In the genomic region with DNA sequence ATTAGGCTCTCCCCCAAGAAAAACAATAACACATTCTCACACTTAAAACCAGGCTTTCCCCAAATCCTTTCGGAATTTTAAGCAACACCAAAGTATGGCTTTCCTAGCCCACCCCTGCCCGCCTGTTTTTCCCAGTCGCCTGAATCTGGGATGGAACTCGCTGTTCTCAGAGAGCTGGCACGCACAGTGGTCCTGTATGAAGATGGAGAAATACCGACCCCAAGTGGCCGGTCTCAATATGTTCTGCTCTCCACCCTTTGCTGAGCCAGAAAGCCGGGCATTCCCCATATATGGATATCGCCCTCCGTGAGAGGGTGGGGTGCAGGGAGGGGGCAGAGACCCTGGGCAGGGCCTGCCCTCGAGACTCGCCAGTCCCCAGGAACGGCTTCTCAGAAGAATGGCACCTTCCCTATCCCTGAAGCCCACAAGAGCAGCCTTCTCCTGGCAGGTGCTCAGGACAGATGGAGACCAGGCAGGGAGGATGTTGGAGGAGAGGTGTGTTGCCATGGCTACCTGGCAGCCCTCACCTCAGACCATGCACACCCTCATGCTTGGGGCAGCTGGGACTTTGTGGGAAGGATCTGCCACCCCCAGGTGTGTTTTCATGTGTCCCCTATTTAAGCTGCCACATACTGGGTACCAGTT, we compare ENCODE assay signal across 8 cellular contexts. TPM values are rescaled to one million over a fixed set of nuclear protein-coding genes. Genes with fewer than 3 reads are reported as not detected.
A peak's percentile ranks its signal among the peaks of the same experiment; 100 is the strongest.
DNase-seq lines count a peak whose midpoint lies in the region; ATAC-seq, FAIRE-seq and TF ChIP-seq lines count a peak whose summit lies in the region.

No MANE protein-coding gene starts in this region.

- H3K4me1 Mint-ChIP-seq in progenitor cell of endocrine pancreas (ENCODE audit: low read depth) = peaks cover 10% of the 10 kb centered on the region

- ATAC-seq in heart right ventricle (peak in 6 of 8 donors; percentile 39 to 59 (median 42)), GM19023 (IDR thresholded peaks at IDR 0.05; ENCODE audit: unreplicated experiment) (no peak)

- no peak overlapping the region for H3K27ac ChIP-seq in 22Rv1
- no peak overlapping the region for H3K27ac ChIP-seq in heart right ventricle

- peaks cover 31% of the 10 kb centered on the region for H3K27me3 ChIP-seq in adipocyte (replicated peaks; ENCODE audit: control insufficient read depth, insufficient read depth, low read length)
- H3K27me3 ChIP-seq in heart right ventricle = no peaks in the 10 kb centered on the region

- no peak for TF ChIP-seq POLR2A in GM12891 (IDR thresholded peaks at IDR 0.05; ENCODE audit: low read depth, low read length)

- DNase-seq in GM12891 (ENCODE audit: insufficient read length, low spot score) = peak; percentile 41
- peak; percentile 18 for DNase-seq in NCI-H2227 treated with DMSO at 0.1 percent for 48 hours (lab: John Stamatoyannopoulos, UW)
- DNase-seq in adipocyte (ENCODE audit: low read depth) = peak; percentile 93
- DNase-seq in heart right ventricle = peak in 1 of 2 donors; percentile 69
- no peak for DNase-seq in progenitor cell of endocrine pancreas (ENCODE audit: low spot score, unreplicated experiment)
- DNase-seq in DMS79 treated with DMSO at 0.1 percent for 48 hours (lab: John Stamatoyannopoulos, UW) = no peak

- FAIRE-seq in GM12891 (lab: Jason Lieb, UNC) = peak; percentile 41

- H3K4me1 ChIP-seq in adipocyte (ENCODE audit: control insufficient read depth, insufficient read depth, low read length) (peaks cover 5% of the 10 kb centered on the region), heart right ventricle (peaks cover 0 to 18% (median 12%) of the 10 kb centered on the region in 9 donors)

- H3K27ac Mint-ChIP-seq in progenitor cell of endocrine pancreas = no peak overlapping the region

- no peak overlapping the region for H3K4me3 Mint-ChIP-seq in progenitor cell of endocrine pancreas (ENCODE audit: low read depth)

- H3K9me3 ChIP-seq in adipocyte (ENCODE audit: control insufficient read depth, low read length) (no peaks in the 10 kb centered on the region), heart right ventricle (no peaks in the 10 kb centered on the region)

- H3K36me3 ChIP-seq in adipocyte (ENCODE audit: control insufficient read depth, insufficient read depth, low read length, severe bottlenecking) (no peaks in the 10 kb centered on the region), heart right ventricle (no peaks in the 10 kb centered on the region)

- intact Hi-C loops in heart right ventricle (cut with DNase I) = loop anchor here in 3 of 10 donors (5.0 kb wide), 3 partner anchors 94 to 224 kb away; no protein-coding TSS in a partner anchor

- TF ChIP-seq CTCF in 22Rv1 (IDR thresholded peaks at IDR 0.05) = peak; percentile 50
- peak; percentile 36 to 74 (median 63) for TF ChIP-seq CTCF in heart right ventricle (IDR thresholded peaks at IDR 0.05)
- peak; percentile 65 for TF ChIP-seq CTCF in progenitor cell of endocrine pancreas (IDR thresholded peaks at IDR 0.05; ENCODE audit: unreplicated experiment)

- no peaks in the 10 kb centered on the region for H3K36me3 Mint-ChIP-seq in progenitor cell of endocrine pancreas (ENCODE audit: insufficient read depth)

- H3K9me3 Mint-ChIP-seq in progenitor cell of endocrine pancreas (ENCODE audit: low read depth) = no peaks in the 10 kb centered on the region

- H3K27me3 Mint-ChIP-seq in progenitor cell of endocrine pancreas = peaks cover 23% of the 10 kb centered on the region

- 8 to 10% methylated on average over 13 of the region's 13 CpGs for WGBS in heart right ventricle, 2 donors

- no peak overlapping the region for H3K9ac ChIP-seq in adipocyte (ENCODE audit: low read length)

- H3K4me3 ChIP-seq in adipocyte (ENCODE audit: low read length) = no peak overlapping the region
- no peak overlapping the region for H3K4me3 ChIP-seq in heart right ventricle

TF ChIP-seq in GM12891, 5 proteins besides CTCF, POLR2A, EP300 and RAD21:
- TF ChIP-seq POU2F2 (IDR thresholded peaks at IDR 0.05; ENCODE audit: low read depth, low read length) (no peak), TAF1 (IDR thresholded peaks at IDR 0.05; ENCODE audit: low read depth, low read length) (no peak), POLR2AphosphoS5 (IDR thresholded peaks at IDR 0.05; ENCODE audit: low read depth, low read length) (no peak), PAX5 (IDR thresholded peaks at IDR 0.05; ENCODE audit: insufficient read depth, low read length, severe bottlenecking) (no peak), SPI1 (IDR thresholded peaks at IDR 0.05; ENCODE audit: low read depth, low read length) (no peak)
TF ChIP-seq in GM12891: peak in this region for 0.

RNA-seq across cellular contexts. Expression of gene TACR2, which starts 3.4 kb away (rescaled TPM):
- polyA plus RNA-seq in GM12891 (2012; ENCODE audit: low read depth, missing spikeins) = 0.18 TPM
- total RNA-seq in heart right ventricle = under 1 TPM in 8 of 10 donors, not detected in 2; 0.15 to 0.93 (median 0.25) TPM
- under 1 TPM in 1 of 2 donors, not detected in 1; 0.13 TPM for polyA plus RNA-seq in heart right ventricle
- total RNA-seq in progenitor cell of endocrine pancreas = not detected in 2 replicates

RNA-seq across cellular contexts. Expression of gene TSPAN15, which starts 37.9 kb away (rescaled TPM):
- polyA plus RNA-seq in GM12891 (2012; ENCODE audit: low read depth, missing spikeins) = 2.2 TPM
- total RNA-seq in heart right ventricle (10 to 100 TPM in 5 of 10 donors, 1 to 10 TPM in 5; 5.0 to 16.5 (median 9.4) TPM), progenitor cell of endocrine pancreas (14.7 and 17.9 TPM in 2 replicates)
- polyA plus RNA-seq in heart right ventricle = 10 to 100 TPM; 15.4 to 18.2 TPM

Comparison
In these comparisons a context has a peak if more than half of its experiments do, and no peak if none do; other contexts are left out.
1. DNase-seq: peak in GM12891 (single experiment), NCI-H2227 treated with DMSO at 0.1 percent for 48 hours (single experiment) and adipocyte (single experiment); none in progenitor cell of endocrine pancreas (single experiment) and DMS79 treated with DMSO at 0.1 percent for 48 hours (single experiment).
2. Peak in every context shown above with its lines, with median percentiles within 50 percentile points of each other: CTCF ChIP-seq.